In genomic region chr11:119970566-119970965, GRCh38 we compare ENCODE assay signal across 22 cellular contexts.
"Had no signal": no experiment of that assay in that cellular context is flagged by ENCODE, and none has a peak within 500 bp of the region (broad histone marks: within the 10 kb centered on the region; RNA-seq: fewer than 3 reads in every experiment).

No MANE protein-coding gene starts in this region.

- H3K27ac Mint-ChIP-seq: activated CD4-positive, alpha-beta memory T cell treated with anti-CD3 and anti-CD28 coated beads for 36 hours; activated CD4-positive, alpha-beta T cell treated with anti-CD3 and anti-CD28 coated beads, Interleukin-2, amount 10 ng/mL, durations not matched to agents 7 days and 5 days; activated naive CD4-positive, alpha-beta T cell treated with anti-CD3 and anti-CD28 coated beads for 36 hours; activated naive CD8-positive, alpha-beta T cell treated with anti-CD3 and anti-CD28 coated beads, Interleukin-2, amount 10 ng/mL, durations not matched to agents 7 days and 5 days had no signal

- H3K27me3 Mint-ChIP-seq: activated CD4-positive, alpha-beta T cell treated with anti-CD3 and anti-CD28 coated beads, Interleukin-2, amount 10 ng/mL, durations not matched to agents 7 days and 5 days had no signal

- H3K4me3 Mint-ChIP-seq: activated CD4-positive, alpha-beta memory T cell treated with anti-CD3 and anti-CD28 coated beads for 36 hours; activated CD4-positive, alpha-beta T cell treated with anti-CD3 and anti-CD28 coated beads, Interleukin-2, amount 10 ng/mL, durations not matched to agents 7 days and 5 days; activated naive CD4-positive, alpha-beta T cell treated with anti-CD3 and anti-CD28 coated beads for 36 hours; activated naive CD8-positive, alpha-beta T cell treated with anti-CD3 and anti-CD28 coated beads, Interleukin-2, amount 10 ng/mL, durations not matched to agents 7 days and 5 days; activated T-cell treated with anti-CD3 and anti-CD28 coated beads, Interleukin-2, amount 50 U/mL, for 4 hours had no signal

- H3K27me3 ChIP-seq: adrenal gland had no signal

- DNase-seq: activated CD4-positive, alpha-beta memory T cell treated with anti-CD3 and anti-CD28 coated beads for 36 hours; activated CD4-positive, alpha-beta T cell treated with anti-CD3 and anti-CD28 coated beads, Interleukin-2, amount 10 ng/mL, durations not matched to agents 7 days and 5 days; activated CD4-positive, CD25-positive, alpha-beta regulatory T cell; activated CD8-positive, alpha-beta memory T cell treated with anti-CD3 and anti-CD28 coated beads for 24 hours; activated effector memory CD4-positive, alpha-beta T cell treated with anti-CD3 and anti-CD28 coated beads, Interleukin-2, amount 50 U/mL, for 16 hours; activated naive CD4-positive, alpha-beta T cell treated with anti-CD3 and anti-CD28 coated beads for 36 hours; activated naive CD8-positive, alpha-beta T cell treated with anti-CD3 and anti-CD28 coated beads, Interleukin-2, amount 10 ng/mL, durations not matched to agents 7 days and 5 days; activated T-cell treated with anti-CD3 and anti-CD28 coated beads, Interleukin-2, amount 50 U/mL, for 4 hours; adrenal gland; anterior cingulate cortex; Kasumi-1; KBM-7; NCI-H1105 treated with DMSO at 0.1 percent for 48 hours; NCI-H1436 treated with DMSO at 0.1 percent for 48 hours; NCI-H187 treated with DMSO at 0.1 percent for 48 hours; NCI-H2081 treated with DMSO at 0.1 percent for 48 hours; NCI-H446; NCI-H524; PC-3; SHP77 treated with DMSO at 0.1 percent for 48 hours; T-helper 2 cell; T1000 had no signal

- H3K36me3 Mint-ChIP-seq: activated CD4-positive, alpha-beta memory T cell treated with anti-CD3 and anti-CD28 coated beads for 36 hours; activated naive CD8-positive, alpha-beta T cell treated with anti-CD3 and anti-CD28 coated beads, Interleukin-2, amount 10 ng/mL, durations not matched to agents 7 days and 5 days had no signal

- H3K4me1 ChIP-seq: adrenal gland had no signal

- H3K9me3 ChIP-seq: adrenal gland had no signal

- H3K4me3 ChIP-seq: adrenal gland had no signal

- H3K4me1 Mint-ChIP-seq: activated CD4-positive, alpha-beta T cell treated with anti-CD3 and anti-CD28 coated beads, Interleukin-2, amount 10 ng/mL, durations not matched to agents 7 days and 5 days; activated naive CD8-positive, alpha-beta T cell treated with anti-CD3 and anti-CD28 coated beads, Interleukin-2, amount 10 ng/mL, durations not matched to agents 7 days and 5 days had no signal

- H3K36me3 ChIP-seq: adrenal gland had no signal

- H3K9me3 Mint-ChIP-seq: activated CD4-positive, alpha-beta memory T cell treated with anti-CD3 and anti-CD28 coated beads for 36 hours; activated CD4-positive, alpha-beta T cell treated with anti-CD3 and anti-CD28 coated beads, Interleukin-2, amount 10 ng/mL, durations not matched to agents 7 days and 5 days; activated naive CD4-positive, alpha-beta T cell treated with anti-CD3 and anti-CD28 coated beads for 36 hours; activated T-cell treated with anti-CD3 and anti-CD28 coated beads, Interleukin-2, amount 50 U/mL, for 4 hours had no signal
